Comparison of ENCODE assay signal across 6 cellular contexts in genomic region chr5:171477666-171478065, GRCh38. TPM values are rescaled to one million over a fixed set of nuclear protein-coding genes. Genes with fewer than 3 reads are reported as not detected.
"Had no signal": no experiment of that assay in that cellular context is flagged by ENCODE, and none has a peak within 500 bp of the region (broad histone marks: within the 10 kb centered on the region; RNA-seq: fewer than 3 reads in every experiment).

No MANE protein-coding gene starts in this region.

- DNase-seq: H9, HCEC 1CT had no signal

- H2AFZ ChIP-seq: GM23338 had no signal

- H3K4me3 Mint-ChIP-seq: GM23338, H9, IgD-negative memory B cell had no signal

- H3K27ac ChIP-seq: HL-60 had no signal

- H3K4me2 ChIP-seq: GM23338 had no signal

- ATAC-seq: GM23338, HepG2 had no signal

- H3K4me3 ChIP-seq: GM23338 had no signal

- H3K27ac Mint-ChIP-seq: GM23338, H9, IgD-negative memory B cell had no signal

- H3K9me3 Mint-ChIP-seq: GM23338, H9 had no signal

RNA-seq across cellular contexts. Expression of gene FGF18, which starts 58.2 kb away (rescaled TPM):
- total RNA-seq: HepG2 had no signal
- polyA plus RNA-seq: HepG2, IgD-negative memory B cell had no signal
